In genomic region chr4:105473340-105474109, GRCh38 we compare ENCODE assay signal across 8 cellular contexts. TPM values are rescaled to one million over a fixed set of nuclear protein-coding genes. Genes with fewer than 3 reads are reported as not detected.
DNase-seq lines count a peak whose midpoint lies in the region; ATAC-seq and TF ChIP-seq lines count a peak whose summit lies in the region.

TSS of gene PPA2 (minus strand) at chr4:105474062. CDS start at chr4:105474050, 12 bp downstream.

- WGBS in suprapubic skin, result 0% methylated on average over 35 of the region's 73 CpGs

- peaks cover 6% of the 10 kb centered on the region for H3K4me1 ChIP-seq in HAP-1
- H3K4me1 ChIP-seq in suprapubic skin, result peaks cover 39% of the 10 kb centered on the region

- H3K36me3 Mint-ChIP-seq in activated naive CD4-positive, alpha-beta T cell treated with anti-CD3 and anti-CD28 coated beads, Interleukin-2, amount 50 U/mL, for 24 hours, result peaks cover 2% of the 10 kb centered on the region

- peaks cover 3% of the 10 kb centered on the region for H3K27me3 Mint-ChIP-seq in activated naive CD4-positive, alpha-beta T cell treated with anti-CD3 and anti-CD28 coated beads, Interleukin-2, amount 50 U/mL, for 24 hours

- peak within 1 kb of the TSS; percentile 99 for H3K4me3 Mint-ChIP-seq in activated naive CD4-positive, alpha-beta T cell treated with anti-CD3 and anti-CD28 coated beads, Interleukin-2, amount 50 U/mL, for 24 hours

- TF ChIP-seq POLR2A in suprapubic skin (IDR thresholded peaks at IDR 0.05), result peak; percentile 31 to 70

- in situ Hi-C loops in HAP-1 (cut with MboI; ENCODE audit: low sequenced_read_pairs), result loop anchor here (5.0 to 25.0 kb wide), 2 partner anchors 331 to 586 kb away; no protein-coding TSS in a partner anchor

- peaks cover 40% of the 10 kb centered on the region for H3K4me1 Mint-ChIP-seq in activated naive CD4-positive, alpha-beta T cell treated with anti-CD3 and anti-CD28 coated beads, Interleukin-2, amount 50 U/mL, for 24 hours

- no peaks in the 10 kb centered on the region for H3K27me3 ChIP-seq in HAP-1 (ENCODE audit: low read depth)
- no peaks in the 10 kb centered on the region for H3K27me3 ChIP-seq in MG63
- H3K27me3 ChIP-seq in suprapubic skin, result no peaks in the 10 kb centered on the region

- H3K4me3 ChIP-seq in HAP-1 (peak within 1 kb of the TSS; percentile 93), MG63 (peak within 1 kb of the TSS; percentile 91), suprapubic skin (peak within 1 kb of the TSS; percentile 82)

- no peak for TF ChIP-seq CTCF in suprapubic skin (IDR thresholded peaks at IDR 0.05)

- H3K9me3 ChIP-seq in HAP-1, result no peaks in the 10 kb centered on the region
- H3K9me3 ChIP-seq in MG63, result no peaks in the 10 kb centered on the region
- no peaks in the 10 kb centered on the region for H3K9me3 ChIP-seq in suprapubic skin

- DNase-seq in GM04503 (ENCODE audit: low read depth), result peak; percentile 43
- DNase-seq in HAP-1 (ENCODE audit: low spot score in 2 of 2), result peak; percentile 84 to 87
- DNase-seq in MG63, result peak; percentile 84
- peak; percentile 80 for DNase-seq in globus pallidus (ENCODE audit: low spot score)
- DNase-seq in occipital lobe (lab: John Stamatoyannopoulos, UW), result peak; percentile 84
- peak; percentile 92 to 93 for DNase-seq in suprapubic skin (ENCODE audit: low spot score in 2 of 2)

- no peaks in the 10 kb centered on the region for H3K9me3 Mint-ChIP-seq in activated naive CD4-positive, alpha-beta T cell treated with anti-CD3 and anti-CD28 coated beads, Interleukin-2, amount 50 U/mL, for 24 hours

- TF ChIP-seq EP300 in suprapubic skin (IDR thresholded peaks at IDR 0.05), result no peak

- peak within 1 kb of the TSS; percentile 97 for H3K27ac ChIP-seq in suprapubic skin

- H3K36me3 ChIP-seq in HAP-1 (replicated peaks), result peaks cover 2% of the 10 kb centered on the region
- no peaks in the 10 kb centered on the region; the same call in 1 of the 2 replicates for H3K36me3 ChIP-seq in MG63
- H3K36me3 ChIP-seq in suprapubic skin, result no peaks in the 10 kb centered on the region

- H3K27ac Mint-ChIP-seq in activated naive CD4-positive, alpha-beta T cell treated with anti-CD3 and anti-CD28 coated beads, Interleukin-2, amount 50 U/mL, for 24 hours, result peak within 1 kb of the TSS; percentile 99

- ATAC-seq in SK-N-SH treated with all-trans-retinoic acid at 6 μM for 48 hours, result peak; percentile 93

TF ChIP-seq in SK-N-SH treated with all-trans-retinoic acid at 6 μM for 48 hours, 23 proteins besides CTCF, POLR2A, EP300 and RAD21:
- no peak for TF ChIP-seq CREB5 (CRISPR knock-in tag; IDR thresholded peaks at IDR 0.05; ENCODE audit: low read depth)
- TF ChIP-seq TOX (CRISPR knock-in tag; IDR thresholded peaks at IDR 0.05; ENCODE audit: borderline replicate concordance), result no peak
- no peak for TF ChIP-seq PATZ1 (CRISPR knock-in tag; IDR thresholded peaks at IDR 0.05; ENCODE audit: borderline replicate concordance)
- TF ChIP-seq TSHZ2 (CRISPR knock-in tag; IDR thresholded peaks at IDR 0.05), result peak; percentile 53; the same call in 1 of the 2 replicates
- TF ChIP-seq ZFP3 (CRISPR knock-in tag; IDR thresholded peaks at IDR 0.05), result peak; percentile 65; the same call in 1 of the 2 replicates
- TF ChIP-seq ESRRG (CRISPR knock-in tag; IDR thresholded peaks at IDR 0.05), result no peak
- no peak for TF ChIP-seq ZNF70 (CRISPR knock-in tag; IDR thresholded peaks at IDR 0.05)
- no peak for TF ChIP-seq TCF4 (CRISPR knock-in tag; IDR thresholded peaks at IDR 0.05; ENCODE audit: borderline replicate concordance)
- no peak for TF ChIP-seq SNAI2 (CRISPR knock-in tag; IDR thresholded peaks at IDR 0.05)
- no peak for TF ChIP-seq ZC3H10 (CRISPR knock-in tag; IDR thresholded peaks at IDR 0.05)
- TF ChIP-seq BACH2 (CRISPR knock-in tag; IDR thresholded peaks at IDR 0.05; ENCODE audit: borderline replicate concordance), result no peak
- no peak for TF ChIP-seq ISL1 (CRISPR knock-in tag; IDR thresholded peaks at IDR 0.05)

RNA-seq across cellular contexts. Expression of gene PPA2, which starts in this region (rescaled TPM):
- 122 and 247 TPM in 2 replicates for total RNA-seq in MG63 (2014; rRNA removed; shearing (Covaris generic); ENCODE audit: low replicate concordance)
- total RNA-seq in occipital lobe, result 72.7 TPM
- total RNA-seq in suprapubic skin, result 100 to 1,000 TPM in 2 of 4 donors, 10 to 100 TPM in 2; 85.4 to 170 (median 113) TPM

Comparison
In these comparisons a context has a peak if more than half of its experiments do, and no peak if none do; other contexts are left out.
1. Peak in every context shown above with its lines: DNase-seq, ATAC-seq, H3K4me3 ChIP-seq and H3K27ac ChIP-seq.